Comparison of ENCODE assay signal across 10 cellular contexts in the genomic region with DNA sequence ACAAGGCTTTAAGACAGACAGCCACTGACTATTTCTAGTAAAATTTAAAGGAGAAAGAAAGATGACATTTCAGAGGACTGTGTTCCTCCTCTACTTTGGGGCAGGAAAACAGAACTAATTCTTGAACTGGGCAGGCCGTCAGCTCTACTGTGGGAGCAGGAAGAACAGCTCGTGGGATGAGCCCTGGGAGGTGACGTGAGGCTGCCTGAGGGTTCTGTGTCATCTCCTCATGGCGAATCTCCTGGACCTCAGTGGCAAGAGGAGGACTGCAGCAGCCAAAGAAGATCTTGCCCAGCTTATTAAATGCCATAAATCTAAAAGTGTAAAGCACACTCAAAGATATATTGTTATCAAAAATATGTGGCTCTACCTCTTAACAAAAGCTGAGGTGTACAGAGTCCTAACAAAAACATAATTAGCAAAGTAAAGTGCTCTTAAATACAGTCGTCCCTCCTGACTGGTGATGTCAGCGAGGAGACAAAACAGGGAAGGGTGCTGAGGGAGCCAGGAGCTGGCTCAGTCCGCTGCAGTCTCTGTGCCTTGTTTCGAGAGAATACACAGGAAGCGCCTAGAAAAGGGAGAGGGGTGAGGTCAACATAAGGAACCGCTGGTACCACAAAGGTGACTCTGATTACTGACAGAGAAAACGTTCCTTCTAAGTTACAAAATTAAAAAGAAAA. TPM values are rescaled to one million over a fixed set of nuclear protein-coding genes. Genes with fewer than 3 reads are reported as not detected.
DNase-seq lines count a peak whose midpoint lies in the region; ATAC-seq and TF ChIP-seq lines count a peak whose summit lies in the region.
"Had no signal": no experiment of that assay in that cellular context is flagged by ENCODE, and none has a peak within 500 bp of the region (broad histone marks: within the 10 kb centered on the region; RNA-seq: fewer than 3 reads in every experiment).

No MANE protein-coding gene starts in this region.

- H3K14ac ChIP-seq in H9 (ENCODE audit: insufficient read depth, low read length) = no peak overlapping the region

- H3K4me3 ChIP-seq in heart right ventricle (no peak overlapping the region), suprapubic skin (no peak overlapping the region), spleen (no peak overlapping the region)

- H2AFZ ChIP-seq in H9 (ENCODE audit: low read length) = no peak overlapping the region

- peaks cover 34% of the 10 kb centered on the region for H3K79me2 ChIP-seq in H9 (ENCODE audit: insufficient read depth, low read length)

- peaks cover 26 to 91% (median 84%) of the 10 kb centered on the region in 9 donors for H3K4me1 ChIP-seq in heart right ventricle
- H3K4me1 ChIP-seq in suprapubic skin = peaks cover 72% of the 10 kb centered on the region
- H3K4me1 ChIP-seq in spleen = peaks cover 73 to 100% (median 92%) of the 10 kb centered on the region in 6 donors
- H3K4me1 ChIP-seq in H9 (ENCODE audit: insufficient read depth, low read length) = no peaks in the 10 kb centered on the region; the same call in 1 of the 2 replicates

- TF ChIP-seq POLR2A in suprapubic skin (IDR thresholded peaks at IDR 0.05) = no peak
- no peak for TF ChIP-seq POLR2A in spleen (IDR thresholded peaks at IDR 0.05)

- H3K27ac ChIP-seq in heart right ventricle (peak overlapping the region in 6 of 10 donors; percentile 3 to 47 (median 24)), suprapubic skin (peak overlapping the region; percentile 28), spleen (peak overlapping the region in 3 of 8 donors; percentile 20 to 48 (median 43)), H9 (ENCODE audit: insufficient read length, low read depth, low read length) (no peak overlapping the region)

- H3K23me2 ChIP-seq in H9 (ENCODE audit: insufficient read length, low read depth, low read length, poor library complexity, severe bottlenecking) = no peaks in the 10 kb centered on the region

- intact Hi-C loops in activated CD8-positive, alpha-beta T cell treated with anti-CD3 and anti-CD28 coated beads for 36 hours (cut with micrococcal nuclease) = no loop called here
- intact Hi-C loops in heart right ventricle (cut with DNase I) = loop anchor here in 1 of 10 donors (5.0 kb wide), 1 partner anchor 35 kb away; no protein-coding TSS in a partner anchor
- intact Hi-C loops in spleen (cut with DNase I; ENCODE audit: low total_unique reads) = no loop called here

- TF ChIP-seq CTCF in activated CD8-positive, alpha-beta T cell treated with anti-CD3 and anti-CD28 coated beads for 36 hours (IDR thresholded peaks at IDR 0.05) = no peak
- TF ChIP-seq CTCF in heart right ventricle (IDR thresholded peaks at IDR 0.05) = no peak
- TF ChIP-seq CTCF in suprapubic skin (IDR thresholded peaks at IDR 0.05) = no peak
- no peak for TF ChIP-seq CTCF in spleen (IDR thresholded peaks at IDR 0.05 in 8 of 11, conservative IDR thresholded peaks at IDR 0.05 in 3 of 11)
- TF ChIP-seq CTCF in H9 (conservative IDR thresholded peaks at IDR 0.05) = no peak

- POLR2A ChIA-PET in activated CD8-positive, alpha-beta T cell treated with anti-CD3 and anti-CD28 coated beads for 36 hours (lab: Charles Lee) = interaction anchor here (0.9 to 1.2 kb wide), 2 partner anchors 10 to 37 kb away, joined by 3 to 5 read pairs; no protein-coding TSS in a partner anchor

- no peak overlapping the region for H2BK12ac ChIP-seq in H9 (ENCODE audit: insufficient read length, low read depth, low read length)

- no peaks in the 10 kb centered on the region for H3K36me3 Mint-ChIP-seq in activated T-cell treated with anti-CD3 and anti-CD28 coated beads, Interleukin-2, amount 50 U/mL, for 72 hours (ENCODE audit: insufficient read depth in 2 of 2)
- no peaks in the 10 kb centered on the region for H3K36me3 Mint-ChIP-seq in activated CD8-positive, alpha-beta T cell treated with anti-CD3 and anti-CD28 coated beads for 36 hours (ENCODE audit: low read depth)
- H3K36me3 Mint-ChIP-seq in H9 (ENCODE audit: insufficient read depth in 1 of 3, low read depth in 3 of 3) = no peaks in the 10 kb centered on the region

- H2BK15ac ChIP-seq in H9 (ENCODE audit: low read depth, low read length) = no peak overlapping the region

- 29 to 36% methylated on average over 11 of the region's 11 CpGs for WGBS in heart right ventricle, 2 donors
- 44% methylated on average over 11 of the region's 11 CpGs for WGBS in suprapubic skin
- 56 to 57% (median 56%) methylated on average over 11 of the region's 11 CpGs for WGBS in spleen, 5 donors
- no CpG with 5 or more reads among the region's 11 CpGs for WGBS in H9 (ENCODE audit: extremely low coverage, insufficient read length, low lambda C conversion rate)

- no peak overlapping the region for H3K4ac ChIP-seq in H9 (ENCODE audit: low read depth, low read length)

- no peak overlapping the region for H4K8ac ChIP-seq in H9 (replicated peaks; ENCODE audit: insufficient read length, low read depth, low read length)

- no peak overlapping the region for H3K9ac ChIP-seq in H9 (ENCODE audit: extremely low read depth, insufficient read length, low read length)

- no peak overlapping the region for H2AK5ac ChIP-seq in H9 (ENCODE audit: insufficient read length, low read length)

- no peaks in the 10 kb centered on the region for H4K20me1 ChIP-seq in H9 (ENCODE audit: control insufficient read depth, insufficient read depth, insufficient read length)

- peak in 1 of 2 donors; percentile 43 for ATAC-seq in activated T-cell treated with anti-CD3 and anti-CD28 coated beads, Interleukin-2, amount 50 U/mL, for 72 hours (replicated peaks in 1 of 2)
- ATAC-seq in activated CD8-positive, alpha-beta T cell treated with anti-CD3 and anti-CD28 coated beads for 36 hours = no peak
- ATAC-seq in heart right ventricle (peak in 4 of 8 donors; percentile 25 to 58 (median 50)), HG03521 (IDR thresholded peaks at IDR 0.05; ENCODE audit: unreplicated experiment) (no peak)

- H3K27ac Mint-ChIP-seq in activated T-cell treated with anti-CD3 and anti-CD28 coated beads, Interleukin-2, amount 50 U/mL, for 72 hours = no peak overlapping the region
- H3K27ac Mint-ChIP-seq in activated CD8-positive, alpha-beta T cell treated with anti-CD3 and anti-CD28 coated beads for 36 hours = no peak overlapping the region
- H3K27ac Mint-ChIP-seq in H9 = no peak overlapping the region

- H3K36me3 ChIP-seq in heart right ventricle (peaks cover 0 to under 1% (median 0%) of the 10 kb centered on the region in 9 donors), suprapubic skin (no peaks in the 10 kb centered on the region), spleen (peaks cover 0 to 5% (median 0%) of the 10 kb centered on the region in 6 donors)

- H3K56ac ChIP-seq in H9 (ENCODE audit: insufficient read length, low read depth, low read length) = no peak overlapping the region

- H3K27me3 Mint-ChIP-seq in activated T-cell treated with anti-CD3 and anti-CD28 coated beads, Interleukin-2, amount 50 U/mL, for 72 hours (ENCODE audit: low read depth) = no peaks in the 10 kb centered on the region
- no peaks in the 10 kb centered on the region for H3K27me3 Mint-ChIP-seq in activated CD8-positive, alpha-beta T cell treated with anti-CD3 and anti-CD28 coated beads for 36 hours
- no peaks in the 10 kb centered on the region; the same call in 1 of the 2 replicates for H3K27me3 Mint-ChIP-seq in H9 (ENCODE audit: low read depth)

- no peaks in the 10 kb centered on the region for H3K27me3 ChIP-seq in heart right ventricle
- no peaks in the 10 kb centered on the region for H3K27me3 ChIP-seq in suprapubic skin
- H3K27me3 ChIP-seq in spleen (replicated peaks in 1 of 7) = no peaks in the 10 kb centered on the region
- H3K27me3 ChIP-seq in H9 (ENCODE audit: insufficient read depth, low read length) = no peaks in the 10 kb centered on the region

- H3K18ac ChIP-seq in H9 (ENCODE audit: insufficient read length, low read depth, low read length) = no peak overlapping the region

- no peak overlapping the region for H4K5ac ChIP-seq in H9 (ENCODE audit: insufficient read length, low read depth, low read length)

- H3K23ac ChIP-seq in H9 (ENCODE audit: insufficient read length, low read depth, low read length) = no peak overlapping the region

- no peak for TF ChIP-seq EP300 in suprapubic skin (IDR thresholded peaks at IDR 0.05)

- peaks cover 84% of the 10 kb centered on the region for H3K4me1 Mint-ChIP-seq in activated T-cell treated with anti-CD3 and anti-CD28 coated beads, Interleukin-2, amount 50 U/mL, for 72 hours (ENCODE audit: low read depth)
- H3K4me1 Mint-ChIP-seq in activated CD8-positive, alpha-beta T cell treated with anti-CD3 and anti-CD28 coated beads for 36 hours (ENCODE audit: low read depth) = peaks cover 87% of the 10 kb centered on the region
- H3K4me1 Mint-ChIP-seq in H9 = peaks cover 46% of the 10 kb centered on the region in 2 experiments

- no peak overlapping the region for H2BK5ac ChIP-seq in H9 (ENCODE audit: insufficient read length, low read length)

- H4K91ac ChIP-seq in H9 (ENCODE audit: insufficient read length, low read depth, low read length) = no peak overlapping the region

- peak overlapping the region; percentile 56 to 57 for H3K4me3 Mint-ChIP-seq in activated T-cell treated with anti-CD3 and anti-CD28 coated beads, Interleukin-2, amount 50 U/mL, for 72 hours
- H3K4me3 Mint-ChIP-seq in activated CD8-positive, alpha-beta T cell treated with anti-CD3 and anti-CD28 coated beads for 36 hours = peak overlapping the region; percentile 6
- no peak overlapping the region for H3K4me3 Mint-ChIP-seq in H9

- H3T11ph ChIP-seq in H9 (ENCODE audit: low read length) = no peak overlapping the region

- H2BK120ac ChIP-seq in H9 (ENCODE audit: low read depth, low read length, poor library complexity, severe bottlenecking) = no peak overlapping the region

- H2BK20ac ChIP-seq in H9 (ENCODE audit: low read depth, low read length, poor library complexity, severe bottlenecking) = no peak overlapping the region

- H3K9me3 Mint-ChIP-seq in activated T-cell treated with anti-CD3 and anti-CD28 coated beads, Interleukin-2, amount 50 U/mL, for 72 hours = no peaks in the 10 kb centered on the region
- H3K9me3 Mint-ChIP-seq in activated CD8-positive, alpha-beta T cell treated with anti-CD3 and anti-CD28 coated beads for 36 hours = no peaks in the 10 kb centered on the region
- H3K9me3 Mint-ChIP-seq in H9 = no peaks in the 10 kb centered on the region

- no peak for DNase-seq in activated T-cell treated with anti-CD3 and anti-CD28 coated beads, Interleukin-2, amount 50 U/mL, for 72 hours
- DNase-seq in activated T-cell treated with anti-CD3 and anti-CD28 coated beads for 4 hours = no peak
- DNase-seq in activated CD8-positive, alpha-beta T cell treated with anti-CD3 and anti-CD28 coated beads for 36 hours = peak; percentile 20
- peak in 1 of 2 donors; percentile 21 for DNase-seq in heart right ventricle
- DNase-seq in suprapubic skin (ENCODE audit: low spot score in 2 of 2) = no peak
- no peak for DNase-seq in spleen
- no peak for DNase-seq in H9
- DNase-seq: NCI-H1417 treated with DMSO at 0.1 percent for 48 hours, posterior cingulate gyrus had no signal

- CTCF ChIA-PET in activated CD8-positive, alpha-beta T cell treated with anti-CD3 and anti-CD28 coated beads for 36 hours (lab: Charles Lee) = interaction anchor here (0.6 to 2.2 kb wide), 2 partner anchors 10 to 794 kb away, joined by 3 to 9 read pairs; no protein-coding TSS in a partner anchor

- H3K9me3 ChIP-seq in heart right ventricle = no peaks in the 10 kb centered on the region
- no peaks in the 10 kb centered on the region for H3K9me3 ChIP-seq in suprapubic skin
- H3K9me3 ChIP-seq in spleen = no peaks in the 10 kb centered on the region
- no peaks in the 10 kb centered on the region for H3K9me3 ChIP-seq in H9 (ENCODE audit: control insufficient read depth, low read depth, low read length)

- H3K4me2 ChIP-seq in H9 (ENCODE audit: insufficient read depth, insufficient read length, low read length) = no peak overlapping the region

- peaks cover 12% of the 10 kb centered on the region for H3K79me1 ChIP-seq in H9 (ENCODE audit: insufficient read depth, low read depth, low read length, poor library complexity, severe bottlenecking)

RNA-seq across cellular contexts. Expression of gene CREBBP, which starts 58.0 kb away (rescaled TPM):
- 10 to 100 TPM; 57.1 to 63.1 TPM for total RNA-seq in activated T-cell treated with anti-CD3 and anti-CD28 coated beads, Interleukin-2, amount 50 U/mL, for 72 hours
- total RNA-seq in activated CD8-positive, alpha-beta T cell treated with anti-CD3 and anti-CD28 coated beads for 36 hours = 10 to 100 TPM; 27.9 to 33.5 TPM
- total RNA-seq in heart right ventricle (10 to 100 TPM; 29.5 to 51.5 (median 41.4) TPM), suprapubic skin (100 to 1,000 TPM in 3 of 4 donors, 10 to 100 TPM in 1; 76.3 to 152 (median 105) TPM), spleen (100 to 1,000 TPM in 5 of 7 donors, 10 to 100 TPM in 2; 99.4 to 153 (median 101) TPM), H9 (2021) (79.1 and 81.1 TPM in 2 replicates)
- polyA plus RNA-seq in heart right ventricle (10 to 100 TPM in 1 of 2 donors, 1 to 10 TPM in 1; 6.3 to 21.8 TPM), spleen (10 to 100 TPM in 2 of 3 donors, 1 to 10 TPM in 1; 5.8 to 21.2 (median 10.5) TPM)

Comparison
In these comparisons a context has a peak if more than half of its experiments do, and no peak if none do; other contexts are left out.
1. H3K4me3 Mint-ChIP-seq: peak in activated T-cell treated with anti-CD3 and anti-CD28 coated beads, Interleukin-2, amount 50 U/mL, for 72 hours (2 of 2) and activated CD8-positive, alpha-beta T cell treated with anti-CD3 and anti-CD28 coated beads for 36 hours (single experiment); none in H9 (0 of 2).